ENCODE assay signal across 1 cellular context in the genomic region with DNA sequence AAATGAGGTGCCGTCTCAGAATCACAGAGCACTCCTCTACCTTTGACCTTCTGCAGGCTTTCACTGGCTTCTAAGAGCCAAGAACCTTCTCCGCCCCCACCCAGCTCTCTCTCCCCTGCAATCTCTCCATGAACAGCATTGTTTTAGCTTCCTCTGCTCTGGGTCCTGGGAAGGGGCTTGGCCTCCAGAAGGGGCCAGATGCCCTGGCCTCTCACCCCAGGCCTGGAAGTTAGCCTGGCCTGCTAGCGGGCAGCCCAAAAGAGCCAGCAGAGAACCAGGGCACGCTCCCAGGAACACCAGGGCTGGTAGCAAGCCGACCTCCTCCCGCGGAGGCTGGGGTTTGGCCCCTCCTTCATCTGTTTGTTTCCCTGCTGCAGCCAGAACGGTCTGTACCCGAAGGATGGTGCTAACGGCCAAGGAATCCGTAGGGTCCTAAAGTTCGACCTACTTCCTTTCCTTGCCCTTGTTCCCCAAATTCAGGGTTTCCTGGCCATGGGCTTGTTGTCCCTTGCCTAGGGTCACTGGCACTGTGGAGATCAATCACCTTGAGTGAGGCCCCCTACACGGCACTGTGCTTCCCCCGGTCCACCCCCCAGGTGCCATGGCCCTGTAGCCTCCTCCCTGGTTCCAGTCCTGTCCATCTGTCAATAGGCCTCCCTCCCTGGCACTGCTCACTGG.
A peak's percentile ranks its signal among the peaks of the same experiment; 100 is the strongest.
TF ChIP-seq lines count a peak whose summit lies in the region.

No MANE protein-coding gene starts in this region.

TF ChIP-seq in K562, 482 proteins besides CTCF, POLR2A, EP300 and RAD21 (continued from another document and continues in another):
- TF ChIP-seq, protein P1, sequence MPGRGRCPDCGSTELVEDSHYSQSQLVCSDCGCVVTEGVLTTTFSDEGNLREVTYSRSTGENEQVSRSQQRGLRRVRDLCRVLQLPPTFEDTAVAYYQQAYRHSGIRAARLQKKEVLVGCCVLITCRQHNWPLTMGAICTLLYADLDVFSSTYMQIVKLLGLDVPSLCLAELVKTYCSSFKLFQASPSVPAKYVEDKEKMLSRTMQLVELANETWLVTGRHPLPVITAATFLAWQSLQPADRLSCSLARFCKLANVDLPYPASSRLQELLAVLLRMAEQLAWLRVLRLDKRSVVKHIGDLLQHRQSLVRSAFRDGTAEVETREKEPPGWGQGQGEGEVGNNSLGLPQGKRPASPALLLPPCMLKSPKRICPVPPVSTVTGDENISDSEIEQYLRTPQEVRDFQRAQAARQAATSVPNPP (IDR thresholded peaks at IDR 0.05; ENCODE audit: borderline replicate concordance, insufficient read depth, insufficient read length), result no peak
- TF ChIP-seq NONO (IDR thresholded peaks at IDR 0.05; ENCODE audit: low read depth in 2 of 2, low read length in 1 of 2) (no peak), ZNF76 (CRISPR knock-in tag; IDR thresholded peaks at IDR 0.05; ENCODE audit: borderline replicate concordance) (peak; percentile 62), SNIP1 (IDR thresholded peaks at IDR 0.05; ENCODE audit: low read depth) (no peak), SPI1 (IDR thresholded peaks at IDR 0.05; ENCODE audit: borderline replicate concordance, low read depth, low read length) (peak; percentile 78; the same call in 1 of the 2 replicates), ZNF584 (CRISPR knock-in tag; IDR thresholded peaks at IDR 0.05; ENCODE audit: low read depth) (no peak; the same call in 1 of the 2 replicates), POLR2H (tag; IDR thresholded peaks at IDR 0.05; ENCODE audit: low read depth) (no peak), RBM34 (IDR thresholded peaks at IDR 0.05; ENCODE audit: borderline replicate concordance, insufficient read depth, low read length) (no peak), MIER1 (IDR thresholded peaks at IDR 0.05; ENCODE audit: low read depth) (no peak), CBFB (CRISPR knock-in tag; IDR thresholded peaks at IDR 0.05) (no peak), ZBTB17 (CRISPR knock-in tag; IDR thresholded peaks at IDR 0.05) (peak; percentile 82), NCOA6 (IDR thresholded peaks at IDR 0.05) (no peak), MAZ (CRISPR knock-in tag; conservative IDR thresholded peaks at IDR 0.05 in 1 of 2, IDR thresholded peaks at IDR 0.05 in 1 of 2) (peak; percentile 84 to 90; a peak in 3 of 4 replicates), YY1 (IDR thresholded peaks at IDR 0.05; ENCODE audit: borderline replicate concordance in 1 of 3, control insufficient read depth in 1 of 3, extremely low read depth in 1 of 3, insufficient read depth in 3 of 3, insufficient read length in 1 of 3, insufficient replicate concordance in 2 of 3, low read depth in 1 of 3, low read length in 2 of 3) (no peak), ZNF146 (CRISPR knock-in tag; IDR thresholded peaks at IDR 0.05; ENCODE audit: unreplicated experiment) (no peak), SUPT5H (IDR thresholded peaks at IDR 0.05) (peak; percentile 39; the same call in 1 of the 2 replicates), HNRNPK (IDR thresholded peaks at IDR 0.05; ENCODE audit: low read depth, low read length, poor library complexity, severe bottlenecking) (no peak), MCM7 (IDR thresholded peaks at IDR 0.05) (no peak), HDAC6 (IDR thresholded peaks at IDR 0.05; ENCODE audit: low read depth, low read length) (no peak), ZNF778 (CRISPR knock-in tag; IDR thresholded peaks at IDR 0.05) (no peak), NR1H2 (CRISPR knock-in tag; IDR thresholded peaks at IDR 0.05) (no peak), ZEB2 (IDR thresholded peaks at IDR 0.05) (no peak)
- TF ChIP-seq, protein P2, sequence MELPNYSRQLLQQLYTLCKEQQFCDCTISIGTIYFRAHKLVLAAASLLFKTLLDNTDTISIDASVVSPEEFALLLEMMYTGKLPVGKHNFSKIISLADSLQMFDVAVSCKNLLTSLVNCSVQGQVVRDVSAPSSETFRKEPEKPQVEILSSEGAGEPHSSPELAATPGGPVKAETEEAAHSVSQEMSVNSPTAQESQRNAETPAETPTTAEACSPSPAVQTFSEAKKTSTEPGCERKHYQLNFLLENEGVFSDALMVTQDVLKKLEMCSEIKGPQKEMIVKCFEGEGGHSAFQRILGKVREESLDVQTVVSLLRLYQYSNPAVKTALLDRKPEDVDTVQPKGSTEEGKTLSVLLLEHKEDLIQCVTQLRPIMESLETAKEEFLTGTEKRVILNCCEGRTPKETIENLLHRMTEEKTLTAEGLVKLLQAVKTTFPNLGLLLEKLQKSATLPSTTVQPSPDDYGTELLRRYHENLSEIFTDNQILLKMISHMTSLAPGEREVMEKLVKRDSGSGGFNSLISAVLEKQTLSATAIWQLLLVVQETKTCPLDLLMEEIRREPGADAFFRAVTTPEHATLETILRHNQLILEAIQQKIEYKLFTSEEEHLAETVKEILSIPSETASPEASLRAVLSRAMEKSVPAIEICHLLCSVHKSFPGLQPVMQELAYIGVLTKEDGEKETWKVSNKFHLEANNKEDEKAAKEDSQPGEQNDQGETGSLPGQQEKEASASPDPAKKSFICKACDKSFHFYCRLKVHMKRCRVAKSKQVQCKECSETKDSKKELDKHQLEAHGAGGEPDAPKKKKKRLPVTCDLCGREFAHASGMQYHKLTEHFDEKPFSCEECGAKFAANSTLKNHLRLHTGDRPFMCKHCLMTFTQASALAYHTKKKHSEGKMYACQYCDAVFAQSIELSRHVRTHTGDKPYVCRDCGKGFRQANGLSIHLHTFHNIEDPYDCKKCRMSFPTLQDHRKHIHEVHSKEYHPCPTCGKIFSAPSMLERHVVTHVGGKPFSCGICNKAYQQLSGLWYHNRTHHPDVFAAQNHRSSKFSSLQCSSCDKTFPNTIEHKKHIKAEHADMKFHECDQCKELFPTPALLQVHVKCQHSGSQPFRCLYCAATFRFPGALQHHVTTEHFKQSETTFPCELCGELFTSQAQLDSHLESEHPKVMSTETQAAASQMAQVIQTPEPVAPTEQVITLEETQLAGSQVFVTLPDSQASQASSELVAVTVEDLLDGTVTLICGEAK (IDR thresholded peaks at IDR 0.05), result no peak; the same call in 1 of the 2 replicates
- TF ChIP-seq, protein P2 (CRISPR knock-in tag; IDR thresholded peaks at IDR 0.05), result no peak
- TF ChIP-seq, protein P3, sequence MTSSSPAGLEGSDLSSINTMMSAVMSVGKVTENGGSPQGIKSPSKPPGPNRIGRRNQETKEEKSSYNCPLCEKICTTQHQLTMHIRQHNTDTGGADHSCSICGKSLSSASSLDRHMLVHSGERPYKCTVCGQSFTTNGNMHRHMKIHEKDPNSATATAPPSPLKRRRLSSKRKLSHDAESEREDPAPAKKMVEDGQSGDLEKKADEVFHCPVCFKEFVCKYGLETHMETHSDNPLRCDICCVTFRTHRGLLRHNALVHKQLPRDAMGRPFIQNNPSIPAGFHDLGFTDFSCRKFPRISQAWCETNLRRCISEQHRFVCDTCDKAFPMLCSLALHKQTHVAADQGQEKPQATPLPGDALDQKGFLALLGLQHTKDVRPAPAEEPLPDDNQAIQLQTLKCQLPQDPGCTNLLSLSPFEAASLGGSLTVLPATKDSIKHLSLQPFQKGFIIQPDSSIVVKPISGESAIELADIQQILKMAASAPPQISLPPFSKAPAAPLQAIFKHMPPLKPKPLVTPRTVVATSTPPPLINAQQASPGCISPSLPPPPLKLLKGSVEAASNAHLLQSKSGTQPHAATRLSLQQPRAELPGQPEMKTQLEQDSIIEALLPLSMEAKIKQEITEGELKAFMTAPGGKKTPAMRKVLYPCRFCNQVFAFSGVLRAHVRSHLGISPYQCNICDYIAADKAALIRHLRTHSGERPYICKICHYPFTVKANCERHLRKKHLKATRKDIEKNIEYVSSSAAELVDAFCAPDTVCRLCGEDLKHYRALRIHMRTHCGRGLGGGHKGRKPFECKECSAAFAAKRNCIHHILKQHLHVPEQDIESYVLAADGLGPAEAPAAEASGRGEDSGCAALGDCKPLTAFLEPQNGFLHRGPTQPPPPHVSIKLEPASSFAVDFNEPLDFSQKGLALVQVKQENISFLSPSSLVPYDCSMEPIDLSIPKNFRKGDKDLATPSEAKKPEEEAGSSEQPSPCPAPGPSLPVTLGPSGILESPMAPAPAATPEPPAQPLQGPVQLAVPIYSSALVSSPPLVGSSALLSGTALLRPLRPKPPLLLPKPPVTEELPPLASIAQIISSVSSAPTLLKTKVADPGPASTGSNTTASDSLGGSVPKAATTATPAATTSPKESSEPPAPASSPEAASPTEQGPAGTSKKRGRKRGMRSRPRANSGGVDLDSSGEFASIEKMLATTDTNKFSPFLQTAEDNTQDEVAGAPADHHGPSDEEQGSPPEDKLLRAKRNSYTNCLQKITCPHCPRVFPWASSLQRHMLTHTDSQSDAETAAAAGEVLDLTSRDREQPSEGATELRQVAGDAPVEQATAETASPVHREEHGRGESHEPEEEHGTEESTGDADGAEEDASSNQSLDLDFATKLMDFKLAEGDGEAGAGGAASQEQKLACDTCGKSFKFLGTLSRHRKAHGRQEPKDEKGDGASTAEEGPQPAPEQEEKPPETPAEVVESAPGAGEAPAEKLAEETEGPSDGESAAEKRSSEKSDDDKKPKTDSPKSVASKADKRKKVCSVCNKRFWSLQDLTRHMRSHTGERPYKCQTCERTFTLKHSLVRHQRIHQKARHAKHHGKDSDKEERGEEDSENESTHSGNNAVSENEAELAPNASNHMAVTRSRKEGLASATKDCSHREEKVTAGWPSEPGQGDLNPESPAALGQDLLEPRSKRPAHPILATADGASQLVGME (CRISPR knock-in tag; IDR thresholded peaks at IDR 0.05), result peak; percentile 41
- TF ChIP-seq, protein P4, sequence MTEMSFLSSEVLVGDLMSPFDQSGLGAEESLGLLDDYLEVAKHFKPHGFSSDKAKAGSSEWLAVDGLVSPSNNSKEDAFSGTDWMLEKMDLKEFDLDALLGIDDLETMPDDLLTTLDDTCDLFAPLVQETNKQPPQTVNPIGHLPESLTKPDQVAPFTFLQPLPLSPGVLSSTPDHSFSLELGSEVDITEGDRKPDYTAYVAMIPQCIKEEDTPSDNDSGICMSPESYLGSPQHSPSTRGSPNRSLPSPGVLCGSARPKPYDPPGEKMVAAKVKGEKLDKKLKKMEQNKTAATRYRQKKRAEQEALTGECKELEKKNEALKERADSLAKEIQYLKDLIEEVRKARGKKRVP (CRISPR knock-in tag; IDR thresholded peaks at IDR 0.05), result peak; percentile 37; the same call in 1 of the 2 replicates
- TF ChIP-seq, protein P5, sequence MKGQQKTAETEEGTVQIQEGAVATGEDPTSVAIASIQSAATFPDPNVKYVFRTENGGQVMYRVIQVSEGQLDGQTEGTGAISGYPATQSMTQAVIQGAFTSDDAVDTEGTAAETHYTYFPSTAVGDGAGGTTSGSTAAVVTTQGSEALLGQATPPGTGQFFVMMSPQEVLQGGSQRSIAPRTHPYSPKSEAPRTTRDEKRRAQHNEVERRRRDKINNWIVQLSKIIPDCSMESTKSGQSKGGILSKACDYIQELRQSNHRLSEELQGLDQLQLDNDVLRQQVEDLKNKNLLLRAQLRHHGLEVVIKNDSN (CRISPR knock-in tag; IDR thresholded peaks at IDR 0.05), result no peak
- TF ChIP-seq, protein P6, sequence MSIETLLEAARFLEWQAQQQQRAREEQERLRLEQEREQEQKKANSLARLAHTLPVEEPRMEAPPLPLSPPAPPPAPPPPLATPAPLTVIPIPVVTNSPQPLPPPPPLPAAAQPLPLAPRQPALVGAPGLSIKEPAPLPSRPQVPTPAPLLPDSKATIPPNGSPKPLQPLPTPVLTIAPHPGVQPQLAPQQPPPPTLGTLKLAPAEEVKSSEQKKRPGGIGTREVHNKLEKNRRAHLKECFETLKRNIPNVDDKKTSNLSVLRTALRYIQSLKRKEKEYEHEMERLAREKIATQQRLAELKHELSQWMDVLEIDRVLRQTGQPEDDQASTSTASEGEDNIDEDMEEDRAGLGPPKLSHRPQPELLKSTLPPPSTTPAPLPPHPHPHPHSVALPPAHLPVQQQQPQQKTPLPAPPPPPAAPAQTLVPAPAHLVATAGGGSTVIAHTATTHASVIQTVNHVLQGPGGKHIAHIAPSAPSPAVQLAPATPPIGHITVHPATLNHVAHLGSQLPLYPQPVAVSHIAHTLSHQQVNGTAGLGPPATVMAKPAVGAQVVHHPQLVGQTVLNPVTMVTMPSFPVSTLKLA (conservative IDR thresholded peaks at IDR 0.05), result peak in 1 of 2 experiments; percentile 50; a peak in 2 of 4 replicates
- TF ChIP-seq, protein P7, sequence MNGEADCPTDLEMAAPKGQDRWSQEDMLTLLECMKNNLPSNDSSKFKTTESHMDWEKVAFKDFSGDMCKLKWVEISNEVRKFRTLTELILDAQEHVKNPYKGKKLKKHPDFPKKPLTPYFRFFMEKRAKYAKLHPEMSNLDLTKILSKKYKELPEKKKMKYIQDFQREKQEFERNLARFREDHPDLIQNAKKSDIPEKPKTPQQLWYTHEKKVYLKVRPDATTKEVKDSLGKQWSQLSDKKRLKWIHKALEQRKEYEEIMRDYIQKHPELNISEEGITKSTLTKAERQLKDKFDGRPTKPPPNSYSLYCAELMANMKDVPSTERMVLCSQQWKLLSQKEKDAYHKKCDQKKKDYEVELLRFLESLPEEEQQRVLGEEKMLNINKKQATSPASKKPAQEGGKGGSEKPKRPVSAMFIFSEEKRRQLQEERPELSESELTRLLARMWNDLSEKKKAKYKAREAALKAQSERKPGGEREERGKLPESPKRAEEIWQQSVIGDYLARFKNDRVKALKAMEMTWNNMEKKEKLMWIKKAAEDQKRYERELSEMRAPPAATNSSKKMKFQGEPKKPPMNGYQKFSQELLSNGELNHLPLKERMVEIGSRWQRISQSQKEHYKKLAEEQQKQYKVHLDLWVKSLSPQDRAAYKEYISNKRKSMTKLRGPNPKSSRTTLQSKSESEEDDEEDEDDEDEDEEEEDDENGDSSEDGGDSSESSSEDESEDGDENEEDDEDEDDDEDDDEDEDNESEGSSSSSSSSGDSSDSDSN (IDR thresholded peaks at IDR 0.05; ENCODE audit: borderline replicate concordance in 1 of 2, low read depth in 2 of 2, low read length in 2 of 2), result 0 out of 4 replicates have a peak, but pooled peaks of 1 of the 2 experiments have one; percentile 42
